ENCODE assay signal across 8 cellular contexts in genomic region chr19:24033308-24033961, GRCh38. TPM values are rescaled to one million over a fixed set of nuclear protein-coding genes. Genes with fewer than 3 reads are reported as not detected.
DNase-seq lines count a peak whose midpoint lies in the region; ATAC-seq and FAIRE-seq lines count a peak whose summit lies in the region.

No MANE protein-coding gene starts in this region.

- no peak overlapping the region for H2BK12ac ChIP-seq in neuronal stem cell (ENCODE audit: low read length)

- H2AK5ac ChIP-seq in neuronal stem cell (ENCODE audit: low read depth, low read length), result peak overlapping the region; percentile 83

- H3K14ac ChIP-seq in neuronal stem cell (ENCODE audit: low read length), result peak overlapping the region; percentile 64

- no peaks in the 10 kb centered on the region for H3K79me1 ChIP-seq in neuronal stem cell (ENCODE audit: low read depth, low read length)

- WGBS in neuronal stem cell (ENCODE audit: extremely low coverage in 2 of 2, insufficient read length in 2 of 2, insufficient replicate concordance in 1 of 2), 2 donors, result no CpG with 5 or more reads among the region's 40 CpGs

- peak overlapping the region; percentile 99 for H3K18ac ChIP-seq in neuronal stem cell (ENCODE audit: low read length)

- DNase-seq in Daoy (ENCODE audit: low read depth), result peak; percentile 95
- peak; percentile 95 for DNase-seq in Karpas-422
- DNase-seq in SHP77 treated with DMSO at 0.1 percent for 48 hours (lab: John Stamatoyannopoulos, UW), result peak; percentile 91
- DNase-seq in activated naive CD4-positive, alpha-beta T cell (lab: John Stamatoyannopoulos, UW), result peak; percentile 52 to 77 (median 66)
- peak; percentile 83 to 86 for DNase-seq in frontal cortex (ENCODE audit: low spot score in 2 of 2)
- peak; percentile 86 for DNase-seq in neuronal stem cell (ENCODE audit: low spot score)

- peak overlapping the region; percentile 98 for H2BK5ac ChIP-seq in neuronal stem cell (ENCODE audit: low read length)

- H3K4ac ChIP-seq in neuronal stem cell (ENCODE audit: low read length), result no peak overlapping the region

- H3K36me3 ChIP-seq in Karpas-422 (ENCODE audit: insufficient read depth, low read length) (peaks cover 26% of the 10 kb centered on the region), neuronal stem cell (replicated peaks in 1 of 2; ENCODE audit: control insufficient read depth in 2 of 2, insufficient read depth in 2 of 2, low read length in 2 of 2) (peaks cover 9 to 37% of the 10 kb centered on the region in 2 donors), subcutaneous abdominal adipose tissue (ENCODE audit: control insufficient read depth in 5 of 5, insufficient read depth in 5 of 5, low read length in 5 of 5) (peaks cover 4 to 11% (median 8%) of the 10 kb centered on the region in 5 donors)

- peak; percentile 97 for ATAC-seq in GM21825 (IDR thresholded peaks at IDR 0.05; ENCODE audit: unreplicated experiment)

- peak overlapping the region; percentile 89 for H3K23ac ChIP-seq in neuronal stem cell (ENCODE audit: low read depth, low read length, poor library complexity)

- peak overlapping the region; percentile 72 for H2AFZ ChIP-seq in Karpas-422 (ENCODE audit: low read length)
- H2AFZ ChIP-seq in neuronal stem cell (ENCODE audit: low read length), result peak overlapping the region; percentile 99

- H3K4me1 ChIP-seq in Karpas-422 (ENCODE audit: low read length) (peaks cover 9% of the 10 kb centered on the region), neuronal stem cell (ENCODE audit: control insufficient read depth in 2 of 2, insufficient read depth in 1 of 2, low read depth in 1 of 2, low read length in 2 of 2) (peaks cover 1 to 2% of the 10 kb centered on the region in 2 donors), subcutaneous abdominal adipose tissue (ENCODE audit: control insufficient read depth in 5 of 5, insufficient read depth in 5 of 5, low read length in 5 of 5) (peaks cover 1 to 27% (median 25%) of the 10 kb centered on the region in 5 donors)

- no peak overlapping the region for H2BK120ac ChIP-seq in neuronal stem cell (ENCODE audit: low read depth, low read length)

- H3K27ac ChIP-seq in Karpas-422 (ENCODE audit: low read length), result peak overlapping the region; percentile 59
- peak overlapping the region; percentile 98 for H3K27ac ChIP-seq in neuronal stem cell (replicated peaks; ENCODE audit: low read length)
- H3K27ac ChIP-seq in subcutaneous abdominal adipose tissue (ENCODE audit: low read depth, low read length), result peak overlapping the region; percentile 93

- H3K9ac ChIP-seq in Karpas-422 (ENCODE audit: low read length), result peak overlapping the region; percentile 92
- H3K9ac ChIP-seq in neuronal stem cell (ENCODE audit: low read depth, low read length, poor library complexity), result peak overlapping the region; percentile 91
- H3K9ac ChIP-seq in subcutaneous abdominal adipose tissue (ENCODE audit: low read length in 5 of 5), result peak overlapping the region; percentile 84 to 98 (median 90)

- H4K20me1 ChIP-seq in Karpas-422 (ENCODE audit: insufficient read depth, low read depth, low read length), result no peaks in the 10 kb centered on the region

- H3K79me2 ChIP-seq in Karpas-422 (ENCODE audit: low read length), result peaks cover 52% of the 10 kb centered on the region

- no peak overlapping the region for H4K91ac ChIP-seq in neuronal stem cell (ENCODE audit: low read depth, low read length, poor library complexity)

- no peak overlapping the region for H4K8ac ChIP-seq in neuronal stem cell (ENCODE audit: low read depth, low read length)

- H2BK15ac ChIP-seq in neuronal stem cell (ENCODE audit: low read length), result peak overlapping the region; percentile 27

- H3K9me3 ChIP-seq in Karpas-422 (ENCODE audit: low read length) (no peaks in the 10 kb centered on the region), neuronal stem cell (replicated peaks in 1 of 2; ENCODE audit: control insufficient read depth in 2 of 2, insufficient read depth in 1 of 2, low read depth in 1 of 2, low read length in 2 of 2) (peaks cover 3 to 36% of the 10 kb centered on the region in 2 donors), subcutaneous abdominal adipose tissue (ENCODE audit: control insufficient read depth in 5 of 5, low read length in 5 of 5) (no peaks in the 10 kb centered on the region)

- H3K4me2 ChIP-seq in Karpas-422 (ENCODE audit: low read depth, low read length, poor library complexity, severe bottlenecking), result peak overlapping the region; percentile 85
- H3K4me2 ChIP-seq in neuronal stem cell (ENCODE audit: insufficient read depth, low read length, poor library complexity, severe bottlenecking), result peak overlapping the region; percentile 43

- FAIRE-seq in frontal cortex (lab: Jason Lieb, UNC), result no peak

- H3K4me3 ChIP-seq in Karpas-422 (ENCODE audit: low read length), result peak overlapping the region; percentile 92
- H3K4me3 ChIP-seq in neuronal stem cell (ENCODE audit: low read length in 2 of 2), result peak overlapping the region; percentile 90 to 92
- peak overlapping the region; percentile 82 to 96 (median 92) for H3K4me3 ChIP-seq in subcutaneous abdominal adipose tissue (ENCODE audit: low read depth in 1 of 5, low read length in 5 of 5)

- no peaks in the 10 kb centered on the region for H3K9me2 ChIP-seq in Karpas-422 (replicated peaks; ENCODE audit: insufficient read depth, low read length)

- H3K27me3 ChIP-seq in Karpas-422 (ENCODE audit: low read length) (no peaks in the 10 kb centered on the region), neuronal stem cell (ENCODE audit: control insufficient read depth in 3 of 3, insufficient read depth in 3 of 3, low read depth in 1 of 3, low read length in 3 of 3) (no peaks in the 10 kb centered on the region), subcutaneous abdominal adipose tissue (ENCODE audit: control insufficient read depth in 5 of 5, insufficient read depth in 4 of 5, low read length in 5 of 5) (no peaks in the 10 kb centered on the region)

RNA-seq across cellular contexts. Expression of gene ZNF254, which starts 53.6 kb away (rescaled TPM):
- 7.4 and 9.9 TPM in 2 replicates for total RNA-seq in Daoy (2014; rRNA removed; shearing (Covaris generic))
- total RNA-seq in Karpas-422 (2014; rRNA removed; shearing (Covaris generic); ENCODE audit: low replicate concordance), result 15.7 and 35.1 TPM in 2 replicates
- total RNA-seq in frontal cortex, result 112 TPM
- polyA plus RNA-seq in neuronal stem cell (2013, experiment 1 of 2), result 37.5 TPM
- polyA plus RNA-seq in neuronal stem cell (2013, experiment 2 of 2), result 38.7 TPM

Comparison
In these comparisons a context has a peak if more than half of its experiments do, and no peak if none do; other contexts are left out.
1. Peak in every context shown above with its lines: DNase-seq, ATAC-seq, H3K4me3 ChIP-seq and H3K27ac ChIP-seq.